In the genomic region with DNA sequence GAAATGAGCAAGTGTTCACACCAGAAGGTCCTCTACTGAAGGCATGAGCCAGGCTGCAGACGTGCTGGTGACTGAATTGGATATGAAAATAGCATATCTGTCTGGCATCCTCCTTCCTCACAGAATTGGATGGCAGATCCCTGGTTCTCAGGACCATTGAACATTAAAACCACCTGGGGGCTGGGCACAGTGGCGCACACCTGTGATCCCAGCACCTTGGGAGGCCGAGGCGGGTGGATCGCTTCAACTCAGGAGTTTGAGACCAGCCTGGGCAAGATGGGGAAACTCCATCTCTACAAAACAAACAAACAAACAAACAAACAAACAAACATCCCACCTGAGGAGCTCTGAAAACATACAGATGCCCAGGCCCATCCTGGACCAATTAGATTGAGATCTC, we compare ENCODE assay signal across 17 cellular contexts. TPM values are rescaled to one million over a fixed set of nuclear protein-coding genes. Genes with fewer than 3 reads are reported as not detected.
DNase-seq lines count a peak whose midpoint lies in the region; ATAC-seq and TF ChIP-seq lines count a peak whose summit lies in the region.
"Had no signal": no experiment of that assay in that cellular context is flagged by ENCODE, and none has a peak within 500 bp of the region (broad histone marks: within the 10 kb centered on the region; RNA-seq: fewer than 3 reads in every experiment).

No MANE protein-coding gene starts in this region.

- no peaks in the 10 kb centered on the region for H3K9me3 Mint-ChIP-seq in Caco-2 (ENCODE audit: unreplicated experiment)

- BruUV-seq in Caco-2 (replicated peaks; lab: Mats Ljungman, UMichigan) (no TSS peak), PC-9 (replicated peaks; lab: Mats Ljungman, UMichigan) (TSS peak; percentile 77)

- H3K79me2 ChIP-seq in PC-9 (ENCODE audit: low read depth): no peaks in the 10 kb centered on the region
- H3K79me2 ChIP-seq in fibroblast of lung (ENCODE audit: control insufficient read depth, insufficient read depth, low read length): no peaks in the 10 kb centered on the region

- CTCF ChIA-PET in Caco-2 (lab: Charles Lee) (interaction anchor here (0.9 to 3.1 kb wide), 6 partner anchors 9 to 467 kb away, joined by 3 to 17 read pairs (median 4); no protein-coding TSS in a partner anchor), PC-9 (lab: Charles Lee) (interaction anchor here (0.7 to 3.4 kb wide), 2 partner anchors 343 to 467 kb away, joined by 5 to 20 read pairs; no protein-coding TSS in a partner anchor)

- TF ChIP-seq CTCF in Caco-2 (IDR thresholded peaks at IDR 0.05; ENCODE audit: insufficient read depth in 1 of 2, low read depth in 1 of 2, low read length in 1 of 2, severe bottlenecking in 1 of 2, unreplicated experiment in 1 of 2) (no peak), PC-9 (conservative IDR thresholded peaks at IDR 0.05) (no peak), fibroblast of lung (conservative IDR thresholded peaks at IDR 0.05 in 1 of 2, IDR thresholded peaks at IDR 0.05 in 1 of 2; ENCODE audit: low read depth in 1 of 2, low read length in 2 of 2) (no peak), gastrocnemius medialis (IDR thresholded peaks at IDR 0.05 in 4 of 5, conservative IDR thresholded peaks at IDR 0.05 in 1 of 5) (no peak), uterus (IDR thresholded peaks at IDR 0.05) (no peak)

- H4K20me1 ChIP-seq in PC-9 (ENCODE audit: insufficient read depth) (no peaks in the 10 kb centered on the region), fibroblast of lung (ENCODE audit: control insufficient read depth, extremely low read depth, insufficient read depth, low read length) (no peaks in the 10 kb centered on the region)

- DNase-seq in Caco-2: no peak
- DNase-seq in PC-9: no peak
- no peak for DNase-seq in fibroblast of lung (ENCODE audit: low read depth in 2 of 2)
- DNase-seq in gastrocnemius medialis: no peak
- no peak for DNase-seq in NCI-H345 (lab: John Stamatoyannopoulos, UW)
- DNase-seq in NCI-H446 treated with DMSO at 0.1 percent for 48 hours (lab: John Stamatoyannopoulos, UW): no peak
- DNase-seq in uterus: no peak
- DNase-seq: NCI-H1417; NCI-H748 treated with DMSO at 0.1 percent for 48 hours; stimulated activated CD4-positive, alpha-beta T cell treated with anti-CD3 and anti-CD28 coated beads, Interleukin-2, amount 100 ng/mL, for 48 hours had no signal

- H3K4me1 ChIP-seq in Caco-2: peaks cover 37% of the 10 kb centered on the region
- peaks cover 60% of the 10 kb centered on the region for H3K4me1 ChIP-seq in PC-9 (replicated peaks; ENCODE audit: insufficient read depth)
- H3K4me1 ChIP-seq in fibroblast of lung (ENCODE audit: control insufficient read depth, extremely low read depth, insufficient read depth, low read length): peaks cover 42% of the 10 kb centered on the region
- H3K4me1 ChIP-seq in gastrocnemius medialis: peaks cover 22 to 42% of the 10 kb centered on the region in 2 donors
- no peaks in the 10 kb centered on the region for H3K4me1 ChIP-seq in uterus
- H3K4me1 ChIP-seq: ascending aorta had no signal

- peaks cover 53% of the 10 kb centered on the region for H3F3A ChIP-seq in PC-9 (ENCODE audit: insufficient read depth, low read depth)

- peak overlapping the region; percentile 19 for H3K4me3 Mint-ChIP-seq in Caco-2 (ENCODE audit: unreplicated experiment)
- H3K4me3 Mint-ChIP-seq: B cell had no signal

- H3K27ac ChIP-seq in PC-9 (peak overlapping the region; percentile 98), fibroblast of lung (ENCODE audit: insufficient read depth, low read length) (peak overlapping the region; percentile 86), gastrocnemius medialis (peak overlapping the region; percentile 70 to 86 (median 80)), uterus (no peak overlapping the region)
- H3K27ac ChIP-seq: ascending aorta had no signal

- H3K9me3 ChIP-seq in Caco-2: no peaks in the 10 kb centered on the region
- no peaks in the 10 kb centered on the region for H3K9me3 ChIP-seq in PC-9 (ENCODE audit: insufficient read depth, low read depth)
- H3K9me3 ChIP-seq in fibroblast of lung (ENCODE audit: control insufficient read depth, insufficient read depth, low read depth, low read length): no peaks in the 10 kb centered on the region
- H3K9me3 ChIP-seq in gastrocnemius medialis: no peaks in the 10 kb centered on the region
- no peaks in the 10 kb centered on the region for H3K9me3 ChIP-seq in uterus
- H3K9me3 ChIP-seq: ascending aorta had no signal

- ATAC-seq in gastrocnemius medialis: no peak
- no peak for ATAC-seq in GM21526 (IDR thresholded peaks at IDR 0.05; ENCODE audit: low FRiP score, unreplicated experiment)

- H3K4me2 ChIP-seq in PC-9: peak overlapping the region; percentile 88
- H3K4me2 ChIP-seq in fibroblast of lung (ENCODE audit: extremely low read depth, insufficient read depth, low read length): peak overlapping the region; percentile 88

- H3K27me3 ChIP-seq in Caco-2 (replicated peaks; ENCODE audit: control insufficient read depth, insufficient read depth, low read length) (no peaks in the 10 kb centered on the region), PC-9 (ENCODE audit: insufficient read depth, low read depth) (no peaks in the 10 kb centered on the region), fibroblast of lung (ENCODE audit: control insufficient read depth, insufficient read depth, low read length) (no peaks in the 10 kb centered on the region), gastrocnemius medialis (no peaks in the 10 kb centered on the region), uterus (no peaks in the 10 kb centered on the region)
- H3K27me3 ChIP-seq: ascending aorta had no signal

- H3K4me1 Mint-ChIP-seq in Caco-2 (ENCODE audit: low read depth, unreplicated experiment): peaks cover 18% of the 10 kb centered on the region

- no peaks in the 10 kb centered on the region for H3K9me2 ChIP-seq in PC-9 (ENCODE audit: insufficient read depth)

- no peak overlapping the region for H3K9ac ChIP-seq in fibroblast of lung (ENCODE audit: insufficient read depth, low read length)

- intact Hi-C loops in Caco-2 (cut with micrococcal nuclease; ENCODE audit: unreplicated experiment): no loop called here
- intact Hi-C loops in PC-9 (cut with micrococcal nuclease; ENCODE audit: unreplicated experiment): loop anchor here (2.0 to 10.0 kb wide), 6 partner anchors 226 to 1278 kb away; partner anchors contain the start of gene TDRD5
- intact Hi-C loops in gastrocnemius medialis (cut with DNase I; ENCODE audit: low total_unique reads): loop anchor here (5.0 to 10.0 kb wide), 4 partner anchors 192 to 1631 kb away; partner anchors contain the start of gene TOR3A
- intact Hi-C loops in uterus (cut with DNase I; ENCODE audit: low total_unique reads): no loop called here

- H3K36me3 ChIP-seq in Caco-2 (ENCODE audit: control insufficient read depth, insufficient read depth, low read length) (no peaks in the 10 kb centered on the region), PC-9 (ENCODE audit: low read depth) (no peaks in the 10 kb centered on the region), fibroblast of lung (ENCODE audit: control insufficient read depth, insufficient read depth, low read length) (no peaks in the 10 kb centered on the region), gastrocnemius medialis (no peaks in the 10 kb centered on the region), uterus (no peaks in the 10 kb centered on the region)
- H3K36me3 ChIP-seq: ascending aorta had no signal

- no peaks in the 10 kb centered on the region for H3K27me3 Mint-ChIP-seq in Caco-2 (ENCODE audit: insufficient read depth, unreplicated experiment)
- H3K27me3 Mint-ChIP-seq: B cell had no signal

- no peaks in the 10 kb centered on the region for H3K36me3 Mint-ChIP-seq in Caco-2 (ENCODE audit: insufficient read depth, unreplicated experiment)

- H2AFZ ChIP-seq in PC-9: no peak overlapping the region
- no peak overlapping the region for H2AFZ ChIP-seq in fibroblast of lung (ENCODE audit: low read length)

- POLR2A ChIA-PET in Caco-2 (lab: Charles Lee) (interaction anchor here (0.6 to 1.2 kb wide), 2 partner anchors 189 to 574 kb away, joined by 3 to 4 read pairs; partner anchors contain the start of gene RALGPS2), PC-9 (lab: Charles Lee; ENCODE audit: unreplicated experiment) (no interaction called here)

- TF ChIP-seq POLR2A in gastrocnemius medialis (IDR thresholded peaks at IDR 0.05) (no peak), uterus (IDR thresholded peaks at IDR 0.05) (no peak)

- peak overlapping the region; percentile 60 for H3K27ac Mint-ChIP-seq in Caco-2 (ENCODE audit: unreplicated experiment)
- H3K27ac Mint-ChIP-seq: B cell had no signal

- H3K4me3 ChIP-seq in Caco-2 (ENCODE audit: low read depth, low read length): no peak overlapping the region
- peak overlapping the region; percentile 12; the same call in 1 of the 2 replicates for H3K4me3 ChIP-seq in PC-9
- no peak overlapping the region for H3K4me3 ChIP-seq in fibroblast of lung (replicated peaks in 1 of 4; ENCODE audit: control extremely low read depth in 1 of 4, insufficient read depth in 1 of 4, low read depth in 3 of 4, low read length in 4 of 4)
- H3K4me3 ChIP-seq in gastrocnemius medialis: no peak overlapping the region
- no peak overlapping the region for H3K4me3 ChIP-seq in uterus
- H3K4me3 ChIP-seq: ascending aorta had no signal

- in situ Hi-C loops in gastrocnemius medialis (cut with MboI; ENCODE audit: low sequenced_read_pairs in 4 of 4): loop anchor here (5.0 to 25.0 kb wide), 5 partner anchors 208 to 826 kb away; partner anchors contain the start of gene AXDND1 (in 2 of the 4)

RNA-seq across cellular contexts. Expression of gene TEX35, which starts 23.4 kb away (rescaled TPM):
- total RNA-seq in Caco-2 (2022): not detected in 2 replicates
- not detected in 2 replicates for total RNA-seq in PC-9 (2021)
- not detected in 2 replicates for total RNA-seq in fibroblast of lung
- 0.06 and 0.24 TPM in 2 replicates for polyA plus RNA-seq in fibroblast of lung
- polyA plus RNA-seq in fibroblast of lung (2012): 0.07 and 0.14 TPM in 2 replicates
- polyA minus RNA-seq in fibroblast of lung (ENCODE audit: low replicate concordance): not detected in 2 replicates
- total RNA-seq in gastrocnemius medialis: not detected
- total RNA-seq in uterus: not detected
- total RNA-seq: ascending aorta, B cell, endothelial cell of umbilical vein, frontal cortex, mucosa of gallbladder, subcutaneous adipose tissue had no signal
- polyA plus RNA-seq: endothelial cell of umbilical vein had no signal

RNA-seq across cellular contexts. Expression of gene CLEC20A, which starts 39.6 kb away (rescaled TPM):
- not detected in 2 replicates for total RNA-seq in Caco-2 (2022)
- total RNA-seq in PC-9 (2021): not detected in 2 replicates
- total RNA-seq in fibroblast of lung: not detected in 2 replicates
- not detected in 2 replicates for polyA plus RNA-seq in fibroblast of lung
- polyA plus RNA-seq in fibroblast of lung (2012): not detected in 2 replicates
- polyA minus RNA-seq in fibroblast of lung (ENCODE audit: low replicate concordance): not detected in 2 replicates
- not detected for total RNA-seq in gastrocnemius medialis
- not detected for total RNA-seq in uterus
- total RNA-seq: ascending aorta, endothelial cell of umbilical vein, frontal cortex, subcutaneous adipose tissue had no signal
- polyA plus RNA-seq: endothelial cell of umbilical vein had no signal

Comparison
In these comparisons a context has a peak if more than half of its experiments do, and no peak if none do; other contexts are left out.
1. H3K27ac ChIP-seq: peak in PC-9 (single experiment), fibroblast of lung (single experiment) and gastrocnemius medialis (4 of 4); none in uterus (0 of 2).
2. intact Hi-C loops: an anchor here in PC-9 (2.0 to 10.0 kb wide) and gastrocnemius medialis (5.0 to 10.0 kb wide); none called in Caco-2 and uterus.